ENCODE assay signal across 26 cellular contexts in genomic region chr20:57138198-57138995, GRCh38.
DNase-seq lines count a peak whose midpoint lies in the region; ATAC-seq, FAIRE-seq and TF ChIP-seq lines count a peak whose summit lies in the region.
"Had no signal": no experiment of that assay in that cellular context is flagged by ENCODE, and none has a peak within 500 bp of the region (broad histone marks: within the 10 kb centered on the region; RNA-seq: fewer than 3 reads in every experiment).

No MANE protein-coding gene starts in this region.

- H3K23me2 ChIP-seq in H9 (ENCODE audit: insufficient read length, low read depth, low read length, poor library complexity, severe bottlenecking): no peaks in the 10 kb centered on the region
- H3K23me2 ChIP-seq in H1 (ENCODE audit: low read depth, low read length): no peaks in the 10 kb centered on the region

- whole genome bisulfite sequencing in H9 (ENCODE audit: extremely low coverage, insufficient read length, low lambda C conversion rate): no CpG with 5 or more reads among the region's 17 CpGs
- 87% methylated on average over 15 of the region's 17 CpGs; no CpG with 5 or more reads in 1 of the 2 experiments for WGBS in H1 (ENCODE audit: extremely low coverage in 1 of 2, insufficient coverage in 1 of 2, insufficient read length in 1 of 2, insufficient replicate concordance in 2 of 2, low coverage in 1 of 2, low lambda C conversion rate in 2 of 2, missing lambda C conversion rate in 1 of 2), 2 experiments
- 78 to 86% (median 81%) methylated on average over 17 of the region's 17 CpGs for WGBS in spleen, 5 donors

- H3K27me3 ChIP-seq in H9 (ENCODE audit: insufficient read depth, low read length): no peaks in the 10 kb centered on the region
- no peaks in the 10 kb centered on the region for H3K27me3 ChIP-seq in SJCRH30
- H3K27me3 ChIP-seq in H1 (replicated peaks in 1 of 4; ENCODE audit: control insufficient read depth in 3 of 4, extremely low read depth in 1 of 4, insufficient read depth in 3 of 4, low read length in 3 of 4): no peaks in the 10 kb centered on the region
- peaks cover 0 to 29% (median 0%) of the 10 kb centered on the region in 7 donors for H3K27me3 ChIP-seq in spleen (replicated peaks in 1 of 7)
- H3K27me3 ChIP-seq: BE2C; BLaER1 treated with 17β-estradiol and CSF1 and Interleukin-3, amounts not matched to agents 10 nM and 100 nM had no signal

- H2BK120ac ChIP-seq in H9 (ENCODE audit: low read depth, low read length, poor library complexity, severe bottlenecking) (no peak overlapping the region), H1 (replicated peaks; ENCODE audit: low read depth, low read length) (no peak overlapping the region)

- H3K9ac ChIP-seq in H9 (ENCODE audit: extremely low read depth, insufficient read length, low read length) (no peak overlapping the region), H1 (replicated peaks in 1 of 4; ENCODE audit: extremely low read depth in 1 of 4, low read depth in 3 of 4, low read length in 3 of 4) (no peak overlapping the region)
- H3K9ac ChIP-seq: BLaER1 treated with 17β-estradiol and CSF1 and Interleukin-3, amounts not matched to agents 10 nM and 100 nM had no signal

- H2BK12ac ChIP-seq in H9 (ENCODE audit: insufficient read length, low read depth, low read length): no peak overlapping the region
- no peak overlapping the region for H2BK12ac ChIP-seq in H1 (ENCODE audit: low read depth, low read length)

- POLR2A ChIA-PET in H1 (lab: Charles Lee; ENCODE audit: partially characterized antibody): no interaction called here

- H3K9me3 Mint-ChIP-seq in H9: no peaks in the 10 kb centered on the region
- H3K9me3 Mint-ChIP-seq: CD4-positive, alpha-beta T cell; CD8-positive, alpha-beta memory T cell; GM23338 had no signal

- no peak overlapping the region for H3K56ac ChIP-seq in H9 (ENCODE audit: insufficient read length, low read depth, low read length)
- H3K56ac ChIP-seq in H1 (replicated peaks; ENCODE audit: insufficient read length, low read depth, low read length): no peak overlapping the region

- peaks cover 10% of the 10 kb centered on the region for H3K27me3 Mint-ChIP-seq in H9 (ENCODE audit: low read depth)

- no peak overlapping the region for H3K4me2 ChIP-seq in H9 (ENCODE audit: insufficient read depth, insufficient read length, low read length)
- H3K4me2 ChIP-seq in H1 (ENCODE audit: insufficient read depth in 1 of 2, low read depth in 2 of 2, low read length in 2 of 2): no peak overlapping the region
- H3K4me2 ChIP-seq: A549; BLaER1 treated with 17β-estradiol and CSF1 and Interleukin-3, amounts not matched to agents 10 nM and 100 nM; GM23338 had no signal

- H3K9me3 ChIP-seq in H9 (ENCODE audit: control insufficient read depth, low read depth, low read length) (no peaks in the 10 kb centered on the region), SJCRH30 (replicated peaks) (no peaks in the 10 kb centered on the region; the same call in 1 of the 2 replicates), H1 (ENCODE audit: insufficient read depth in 2 of 2, low read depth in 1 of 2, low read length in 1 of 2) (no peaks in the 10 kb centered on the region), spleen (no peaks in the 10 kb centered on the region), mucosa of descending colon (no peaks in the 10 kb centered on the region)
- H3K9me3 ChIP-seq: A549, BE2C had no signal

- no peak overlapping the region for H3K4me3 Mint-ChIP-seq in H9
- H3K4me3 Mint-ChIP-seq: CD14-positive monocyte; CD4-positive, alpha-beta T cell; CD8-positive, alpha-beta memory T cell; GM23338 had no signal

- H3K79me2 ChIP-seq in H9 (ENCODE audit: insufficient read depth, low read length): no peaks in the 10 kb centered on the region
- no peaks in the 10 kb centered on the region for H3K79me2 ChIP-seq in H1 (ENCODE audit: control insufficient read depth in 1 of 2, insufficient read depth in 2 of 2, low read length in 2 of 2)

- H2BK5ac ChIP-seq in H9 (ENCODE audit: insufficient read length, low read length): no peak overlapping the region
- H2BK5ac ChIP-seq in H1 (ENCODE audit: low read depth, low read length): no peak overlapping the region

- DNase-seq in H9: no peak
- DNase-seq in SJCRH30: no peak
- DNase-seq in H1 (ENCODE audit: low read depth in 1 of 2, low spot score in 2 of 2): no peak
- DNase-seq in spleen: peak; percentile 22
- no peak for DNase-seq in medulla oblongata (ENCODE audit: extremely low spot score)
- DNase-seq in mucosa of descending colon: no peak
- DNase-seq: 8988T; ACHN; AML-193; BE2C; CD4-positive, alpha-beta T cell; CD8-positive, alpha-beta memory T cell; DMS 273 treated with DMSO at 0.1 percent for 48 hours; DMS79; EL; GDM1; HCEC 1CT had no signal

- no peak overlapping the region for H3K4ac ChIP-seq in H9 (ENCODE audit: low read depth, low read length)
- H3K4ac ChIP-seq in H1 (replicated peaks; ENCODE audit: insufficient read length, low read depth, low read length): no peak overlapping the region

- no peaks in the 10 kb centered on the region for H3K4me1 ChIP-seq in H9 (ENCODE audit: insufficient read depth, low read length)
- peaks cover 37% of the 10 kb centered on the region for H3K4me1 ChIP-seq in SJCRH30
- H3K4me1 ChIP-seq in H1 (replicated peaks in 1 of 4; ENCODE audit: control insufficient read depth in 3 of 4, insufficient read depth in 4 of 4, low read length in 3 of 4): no peaks in the 10 kb centered on the region
- H3K4me1 ChIP-seq in spleen: no peaks in the 10 kb centered on the region
- no peaks in the 10 kb centered on the region for H3K4me1 ChIP-seq in mucosa of descending colon (ENCODE audit: low read depth)
- H3K4me1 ChIP-seq: A549, BE2C had no signal

- no peak for TF ChIP-seq POLR2A in H1 (IDR thresholded peaks at IDR 0.05; ENCODE audit: control extremely low read depth in 1 of 2, low read depth in 2 of 2, low read length in 2 of 2)
- TF ChIP-seq POLR2A in spleen (IDR thresholded peaks at IDR 0.05): no peak

- no peaks in the 10 kb centered on the region for H3K36me3 Mint-ChIP-seq in H9 (ENCODE audit: insufficient read depth in 1 of 3, low read depth in 3 of 3)
- H3K36me3 Mint-ChIP-seq: CD14-positive monocyte; CD8-positive, alpha-beta memory T cell had no signal

- no peak overlapping the region for H3K18ac ChIP-seq in H9 (ENCODE audit: insufficient read length, low read depth, low read length)
- no peak overlapping the region for H3K18ac ChIP-seq in H1 (ENCODE audit: extremely low read depth, low read length)

- no peak for TF ChIP-seq RAD21 in H1 (IDR thresholded peaks at IDR 0.05 in 1 of 2, conservative IDR thresholded peaks at IDR 0.05 in 1 of 2; ENCODE audit: low read depth in 2 of 2, low read length in 2 of 2)

- H3K4me1 Mint-ChIP-seq in H9: peaks cover 0 to 4% of the 10 kb centered on the region in 2 experiments; a peak in 1 of 4 replicates
- H3K4me1 Mint-ChIP-seq: CD14-positive monocyte; CD8-positive, alpha-beta memory T cell; GM23338 had no signal

- TF ChIP-seq EP300 in H1 (IDR thresholded peaks at IDR 0.05; ENCODE audit: borderline replicate concordance in 1 of 2, low read depth in 2 of 2, low read length in 2 of 2): no peak

- H2BK20ac ChIP-seq in H9 (ENCODE audit: low read depth, low read length, poor library complexity, severe bottlenecking) (no peak overlapping the region), H1 (ENCODE audit: low read length) (no peak overlapping the region)

- H4K8ac ChIP-seq in H9 (replicated peaks; ENCODE audit: insufficient read length, low read depth, low read length): no peak overlapping the region
- H4K8ac ChIP-seq in H1 (ENCODE audit: extremely low read depth, insufficient read depth, low read length): no peak overlapping the region

- H3K14ac ChIP-seq in H9 (ENCODE audit: insufficient read depth, low read length) (no peak overlapping the region), H1 (ENCODE audit: insufficient read length) (no peak overlapping the region)

- no peak overlapping the region for H3K23ac ChIP-seq in H9 (ENCODE audit: insufficient read length, low read depth, low read length)
- H3K23ac ChIP-seq in H1 (ENCODE audit: insufficient read length): no peak overlapping the region

- H2BK15ac ChIP-seq in H9 (ENCODE audit: low read depth, low read length) (no peak overlapping the region), H1 (ENCODE audit: low read length) (no peak overlapping the region)

- intact Hi-C loops in spleen (cut with DNase I; ENCODE audit: low total_unique reads) (no loop called here), mucosa of descending colon (cut with DNase I, micrococcal nuclease) (no loop called here)

- H2AK5ac ChIP-seq in H9 (ENCODE audit: insufficient read length, low read length): no peak overlapping the region
- H2AK5ac ChIP-seq in H1 (ENCODE audit: low read depth, low read length): no peak overlapping the region

- CTCF ChIA-PET in H1 (lab: Charles Lee; ENCODE audit: partially characterized antibody): no interaction called here

- H2AFZ ChIP-seq in H9 (ENCODE audit: low read length): no peak overlapping the region
- H2AFZ ChIP-seq in H1 (ENCODE audit: low read length): no peak overlapping the region
- H2AFZ ChIP-seq: GM23338 had no signal

- no peaks in the 10 kb centered on the region for H3K79me1 ChIP-seq in H9 (ENCODE audit: insufficient read depth, low read depth, low read length, poor library complexity, severe bottlenecking)
- no peaks in the 10 kb centered on the region for H3K79me1 ChIP-seq in H1 (ENCODE audit: low read depth, low read length)

- H3K4me3 ChIP-seq in SJCRH30 (no peak overlapping the region), H1 (ENCODE audit: extremely low read depth in 1 of 4, insufficient read depth in 2 of 4, low read depth in 3 of 4, low read length in 4 of 4) (no peak overlapping the region), spleen (no peak overlapping the region), mucosa of descending colon (no peak overlapping the region)
- H3K4me3 ChIP-seq: A549; BLaER1 treated with 17β-estradiol and CSF1 and Interleukin-3, amounts not matched to agents 10 nM and 100 nM; GM23338 had no signal

- TF ChIP-seq CTCF in H9 (conservative IDR thresholded peaks at IDR 0.05) (no peak), H1 (IDR thresholded peaks at IDR 0.05; ENCODE audit: control extremely low read depth in 1 of 3, insufficient read depth in 1 of 3, low read depth in 1 of 3, low read length in 3 of 3) (no peak), spleen (IDR thresholded peaks at IDR 0.05 in 8 of 11, conservative IDR thresholded peaks at IDR 0.05 in 3 of 11) (no peak), mucosa of descending colon (IDR thresholded peaks at IDR 0.05) (no peak)

- H3T11ph ChIP-seq in H9 (ENCODE audit: low read length): no peak overlapping the region

- H4K20me1 ChIP-seq in H9 (ENCODE audit: control insufficient read depth, insufficient read depth, insufficient read length) (no peaks in the 10 kb centered on the region), H1 (replicated peaks in 1 of 2; ENCODE audit: control insufficient read depth in 1 of 2, insufficient read depth in 2 of 2, low read length in 2 of 2) (no peaks in the 10 kb centered on the region)
- H4K20me1 ChIP-seq: BLaER1 treated with 17β-estradiol and CSF1 and Interleukin-3, amounts not matched to agents 10 nM and 100 nM had no signal

- H4K5ac ChIP-seq in H9 (ENCODE audit: insufficient read length, low read depth, low read length) (no peak overlapping the region), H1 (ENCODE audit: insufficient read length, low read depth, low read length) (no peak overlapping the region)

- no peak overlapping the region for H3K27ac ChIP-seq in H9 (ENCODE audit: insufficient read length, low read depth, low read length)
- H3K27ac ChIP-seq in SJCRH30: peak overlapping the region; percentile 56
- H3K27ac ChIP-seq in H1 (ENCODE audit: low read depth, low read length): no peak overlapping the region
- no peak overlapping the region for H3K27ac ChIP-seq in spleen
- H3K27ac ChIP-seq: A549; BLaER1 treated with 17β-estradiol and CSF1 and Interleukin-3, amounts not matched to agents 10 nM and 100 nM had no signal

- H3K27ac Mint-ChIP-seq in H9: peak overlapping the region in 2 of 3 experiments; percentile 25 to 52; a peak in 2 of 7 replicates
- H3K27ac Mint-ChIP-seq: CD14-positive monocyte; CD4-positive, alpha-beta T cell; CD8-positive, alpha-beta memory T cell; GM23338 had no signal

- ATAC-seq in HG03342 (IDR thresholded peaks at IDR 0.05; ENCODE audit: unreplicated experiment) (no peak), mucosa of descending colon (no peak)
- ATAC-seq: A549, GM23338 had no signal

- H3K36me3 ChIP-seq in SJCRH30: no peaks in the 10 kb centered on the region
- H3K36me3 ChIP-seq in H1 (ENCODE audit: control insufficient read depth in 2 of 4, insufficient read depth in 4 of 4, low read length in 3 of 4): no peaks in the 10 kb centered on the region
- H3K36me3 ChIP-seq in spleen: no peaks in the 10 kb centered on the region
- H3K36me3 ChIP-seq in mucosa of descending colon (ENCODE audit: low read depth): no peaks in the 10 kb centered on the region
- H3K36me3 ChIP-seq: BE2C; BLaER1 treated with 17β-estradiol and CSF1 and Interleukin-3, amounts not matched to agents 10 nM and 100 nM had no signal

- H4K91ac ChIP-seq in H9 (ENCODE audit: insufficient read length, low read depth, low read length) (no peak overlapping the region), H1 (replicated peaks; ENCODE audit: insufficient read length, low read length) (no peak overlapping the region)

- FAIRE-seq in H1 (lab: Jason Lieb, UNC): no peak
- FAIRE-seq: A549, D721Med, GM12891, GM18507, H54 had no signal
